8 cellular contexts compared by ENCODE assay signal in the genomic region with DNA sequence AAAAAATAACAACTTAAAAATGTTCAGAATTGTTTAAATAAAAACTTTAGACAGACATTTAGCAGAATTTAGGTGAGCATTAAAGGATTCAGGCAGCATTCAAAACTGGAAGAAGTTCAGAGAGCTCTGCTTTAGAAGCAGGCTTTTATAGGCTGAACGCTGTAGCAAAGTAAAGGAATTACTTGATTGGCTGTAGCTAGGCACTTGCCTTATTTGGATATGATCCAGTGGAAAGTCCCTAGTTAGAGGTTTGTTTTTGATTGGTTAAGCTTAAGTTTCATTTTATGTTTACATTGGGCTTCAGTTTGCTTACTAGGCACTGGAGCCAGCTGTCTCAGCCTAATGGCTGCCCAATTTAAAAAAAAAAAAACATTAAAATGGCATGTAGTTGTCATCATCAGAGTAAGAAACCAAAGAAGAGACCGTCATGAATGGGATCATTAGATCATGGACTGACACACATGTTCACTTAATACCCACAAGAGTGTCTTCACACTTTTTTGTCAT.
DNase-seq lines count a peak whose midpoint lies in the region; ATAC-seq and TF ChIP-seq lines count a peak whose summit lies in the region.

No MANE protein-coding gene starts in this region.

- H4K20me1 ChIP-seq in DOHH2 (ENCODE audit: control insufficient read depth, insufficient read depth, low read depth, low read length) = no peaks in the 10 kb centered on the region

- intact Hi-C loops in heart right ventricle (cut with DNase I) (no loop called here), lower leg skin (cut with DNase I; ENCODE audit: low total_unique reads) (no loop called here)

- no peaks in the 10 kb centered on the region for H3K9me2 ChIP-seq in DOHH2 (replicated peaks; ENCODE audit: control insufficient read depth, low read length)

- no peak for TF ChIP-seq POLR2A in lower leg skin (IDR thresholded peaks at IDR 0.05)

- H3K9me3 ChIP-seq in DOHH2 (ENCODE audit: control insufficient read depth, insufficient read depth, low read length) (no peaks in the 10 kb centered on the region), heart right ventricle (no peaks in the 10 kb centered on the region)

- ATAC-seq in GM19455 (IDR thresholded peaks at IDR 0.05; ENCODE audit: unreplicated experiment) (peak; percentile 90), HG03469 (IDR thresholded peaks at IDR 0.05; ENCODE audit: unreplicated experiment) (peak; percentile 69), heart right ventricle (peak in 7 of 8 donors; percentile 73 to 88 (median 78))
- peak; percentile 99 for ATAC-seq in activated T-helper 17 cell treated with anti-CD3 and anti-CD28 coated beads, Interleukin-2, amount 50 U/mL, for 72 hours (replicated peaks)

- DNase-seq in NCI-H524 (lab: John Stamatoyannopoulos, UW) (peak; percentile 45 to 90), heart right ventricle (peak in 1 of 2 donors; percentile 16), lower leg skin (ENCODE audit: low spot score in 2 of 2) (no peak)

- peak overlapping the region; percentile 59 for H3K4me2 ChIP-seq in DOHH2 (ENCODE audit: low read length)

- H3K27ac Mint-ChIP-seq in activated T-helper 17 cell treated with anti-CD3 and anti-CD28 coated beads, Interleukin-2, amount 50 U/mL, for 72 hours = peak overlapping the region; percentile 92

- WGBS in heart right ventricle, 2 donors = 30 to 37% methylated on average over 2 of the region's 2 CpGs
- WGBS in lower leg skin, 2 donors = 10 to 18% methylated on average over 2 of the region's 2 CpGs

- no peak for TF ChIP-seq CTCF in DOHH2 (IDR thresholded peaks at IDR 0.05; ENCODE audit: low read depth, low read length, poor library complexity, severe bottlenecking)
- no peak for TF ChIP-seq CTCF in heart right ventricle (IDR thresholded peaks at IDR 0.05)
- no peak for TF ChIP-seq CTCF in lower leg skin (IDR thresholded peaks at IDR 0.05)

- H3K4me1 Mint-ChIP-seq in activated T-helper 17 cell treated with anti-CD3 and anti-CD28 coated beads, Interleukin-2, amount 50 U/mL, for 72 hours = peaks cover 23% of the 10 kb centered on the region

- no peaks in the 10 kb centered on the region for H3K9me3 Mint-ChIP-seq in activated T-helper 17 cell treated with anti-CD3 and anti-CD28 coated beads, Interleukin-2, amount 50 U/mL, for 72 hours

- H3K79me2 ChIP-seq in DOHH2 (ENCODE audit: control insufficient read depth, low read length) = 0 out of 2 replicates have a peak, but pooled peaks cover 3% of the 10 kb centered on the region

- H3K4me1 ChIP-seq in DOHH2 (ENCODE audit: control insufficient read depth, low read length) = peaks cover 39% of the 10 kb centered on the region
- peaks cover 0 to 25% (median 15%) of the 10 kb centered on the region in 9 donors for H3K4me1 ChIP-seq in heart right ventricle

- H3F3A ChIP-seq in DOHH2 (ENCODE audit: control insufficient read depth, insufficient read depth) = peaks cover 16% of the 10 kb centered on the region

- H3K4me3 ChIP-seq in DOHH2 (ENCODE audit: low read length) = peak overlapping the region; percentile 45
- H3K4me3 ChIP-seq in heart right ventricle = peak overlapping the region in 2 of 10 donors; percentile 4 to 5
- H3K4me3 ChIP-seq in skin epidermis = no peak overlapping the region
- H3K4me3 ChIP-seq in lower leg skin (ENCODE audit: low read depth, poor library complexity, severe bottlenecking) = no peak overlapping the region

- H3K36me3 Mint-ChIP-seq in activated T-helper 17 cell treated with anti-CD3 and anti-CD28 coated beads, Interleukin-2, amount 50 U/mL, for 72 hours (ENCODE audit: low read depth) = peaks cover 33% of the 10 kb centered on the region

- H3K27me3 Mint-ChIP-seq in activated T-helper 17 cell treated with anti-CD3 and anti-CD28 coated beads, Interleukin-2, amount 50 U/mL, for 72 hours = no peaks in the 10 kb centered on the region

- H3K27me3 ChIP-seq in DOHH2 (ENCODE audit: control insufficient read depth, low read length) (no peaks in the 10 kb centered on the region), heart right ventricle (no peaks in the 10 kb centered on the region)

- H3K36me3 ChIP-seq in DOHH2 (ENCODE audit: control insufficient read depth, low read length) (no peaks in the 10 kb centered on the region), heart right ventricle (peaks cover 0 to 22% (median 0%) of the 10 kb centered on the region in 9 donors)

- H3K4me3 Mint-ChIP-seq in activated T-helper 17 cell treated with anti-CD3 and anti-CD28 coated beads, Interleukin-2, amount 50 U/mL, for 72 hours = peak overlapping the region; percentile 66

- peak overlapping the region; percentile 62 for H3K27ac ChIP-seq in DOHH2 (ENCODE audit: low read depth, low read length)
- H3K27ac ChIP-seq in heart right ventricle = peak overlapping the region in 6 of 10 donors; percentile 7 to 77 (median 16)
- H3K27ac ChIP-seq in skin epidermis = peak overlapping the region in 17 of 21 experiments; percentile 23 to 92 (median 58)

Comparison
In these comparisons a context has a peak if more than half of its experiments do, and no peak if none do; other contexts are left out.
1. DNase-seq: peak in NCI-H524 (2 of 2); none in lower leg skin (0 of 2).
2. Peak in every context shown above with its lines, with median percentiles within 50 percentile points of each other: H3K27ac ChIP-seq and ATAC-seq.